ENCODE assay signal across 9 cellular contexts in the genomic region with DNA sequence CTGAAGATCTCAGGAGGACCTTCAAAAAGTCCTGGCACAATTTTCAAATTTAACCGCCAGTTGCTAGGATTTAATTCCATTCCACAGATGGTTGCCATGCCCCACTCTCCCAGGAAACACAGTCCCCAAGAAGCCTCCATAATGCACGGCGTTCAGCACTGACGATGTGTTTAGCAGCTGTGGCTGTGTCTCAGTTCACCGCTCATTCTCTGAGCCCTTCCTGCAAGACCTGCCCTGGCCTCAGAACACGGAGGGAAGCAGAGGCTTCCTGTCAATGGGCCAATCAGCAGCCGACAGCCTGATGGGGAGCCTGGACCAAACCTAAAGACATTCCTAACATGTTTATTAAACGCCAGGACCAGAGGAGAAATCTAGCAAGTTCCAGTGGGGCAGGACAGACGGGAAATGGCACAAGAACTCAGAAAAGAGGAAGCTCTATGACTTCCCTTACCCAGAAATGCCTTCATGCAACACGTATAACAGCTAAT. TPM values are rescaled to one million over a fixed set of nuclear protein-coding genes. Genes with fewer than 3 reads are reported as not detected.
A peak's percentile ranks its signal among the peaks of the same experiment; 100 is the strongest.
DNase-seq lines count a peak whose midpoint lies in the region; ATAC-seq and TF ChIP-seq lines count a peak whose summit lies in the region.
"Had no signal": no experiment of that assay in that cellular context is flagged by ENCODE, and none has a peak within 500 bp of the region (broad histone marks: within the 10 kb centered on the region; RNA-seq: fewer than 3 reads in every experiment).

No MANE protein-coding gene starts in this region.

- no peak overlapping the region for H3T11ph ChIP-seq in H9 (ENCODE audit: low read length)

- H3K27me3 ChIP-seq in H9 (ENCODE audit: insufficient read depth, low read length), result no peaks in the 10 kb centered on the region

- H3K36me3 Mint-ChIP-seq in H9 (ENCODE audit: insufficient read depth in 1 of 3, low read depth in 3 of 3), result no peaks in the 10 kb centered on the region
- H3K36me3 Mint-ChIP-seq in stimulated activated naive B cell treated with anti-CD40 and anti-IgM and Interleukin-4, amounts not matched to agents 10 μg/mL and 1 μg/mL and 100 μg/mL, for 72 hours, result no peaks in the 10 kb centered on the region
- H3K36me3 Mint-ChIP-seq: activated naive CD8-positive, alpha-beta T cell had no signal

- H3K4me3 Mint-ChIP-seq in H9, result no peak overlapping the region
- peak overlapping the region; percentile 73 to 77 for H3K4me3 Mint-ChIP-seq in stimulated activated naive B cell treated with anti-CD40 and anti-IgM and Interleukin-4, amounts not matched to agents 10 μg/mL and 1 μg/mL and 100 μg/mL, for 72 hours
- H3K4me3 Mint-ChIP-seq: activated naive CD8-positive, alpha-beta T cell had no signal

- no peak for TF ChIP-seq CTCF in H9 (conservative IDR thresholded peaks at IDR 0.05)

- H2AFZ ChIP-seq in H9 (ENCODE audit: low read length), result no peak overlapping the region

- no peak overlapping the region for H3K9ac ChIP-seq in H9 (ENCODE audit: extremely low read depth, insufficient read length, low read length)

- H4K91ac ChIP-seq in H9 (ENCODE audit: insufficient read length, low read depth, low read length), result no peak overlapping the region

- H3K27ac ChIP-seq in H9 (ENCODE audit: insufficient read length, low read depth, low read length), result no peak overlapping the region

- H2BK5ac ChIP-seq in H9 (ENCODE audit: insufficient read length, low read length), result no peak overlapping the region

- H3K9me3 ChIP-seq in H9 (ENCODE audit: control insufficient read depth, low read depth, low read length), result no peaks in the 10 kb centered on the region

- H3K79me1 ChIP-seq in H9 (ENCODE audit: insufficient read depth, low read depth, low read length, poor library complexity, severe bottlenecking), result no peaks in the 10 kb centered on the region

- H3K23me2 ChIP-seq in H9 (ENCODE audit: insufficient read length, low read depth, low read length, poor library complexity, severe bottlenecking), result no peaks in the 10 kb centered on the region

- no peak overlapping the region for H3K18ac ChIP-seq in H9 (ENCODE audit: insufficient read length, low read depth, low read length)

- H4K8ac ChIP-seq in H9 (replicated peaks; ENCODE audit: insufficient read length, low read depth, low read length), result no peak overlapping the region

- no CpG with 5 or more reads among the region's 10 CpGs for WGBS in H9 (ENCODE audit: extremely low coverage, insufficient read length, low lambda C conversion rate)

- H3K79me2 ChIP-seq in H9 (ENCODE audit: insufficient read depth, low read length), result no peaks in the 10 kb centered on the region

- H3K4ac ChIP-seq in H9 (ENCODE audit: low read depth, low read length), result no peak overlapping the region

- intact Hi-C loops in cardiac septum (cut with DNase I), result no loop called here

- H2BK12ac ChIP-seq in H9 (ENCODE audit: insufficient read length, low read depth, low read length), result no peak overlapping the region

- peak; percentile 72 to 79 for ATAC-seq in stimulated activated naive B cell treated with anti-CD40 and anti-IgM and Interleukin-4, amounts not matched to agents 10 μg/mL and 1 μg/mL and 100 μg/mL, for 72 hours (replicated peaks)
- no peak for ATAC-seq in GM19467 (IDR thresholded peaks at IDR 0.05; ENCODE audit: unreplicated experiment)

- peak; percentile 46 for DNase-seq in ELR (ENCODE audit: low read depth)
- peak; percentile 40 for DNase-seq in H9
- DNase-seq in SK-N-DZ (ENCODE audit: low spot score), result peak; percentile 75
- peak; percentile 85 for DNase-seq in cardiac septum (ENCODE audit: low spot score)
- peak; percentile 20 for DNase-seq in stimulated activated naive B cell treated with anti-CD40 and anti-IgM and Interleukin-4, amounts not matched to agents 10 μg/mL and 1 μg/mL and 100 μg/mL, for 72 hours
- DNase-seq in NCI-H2196 treated with DMSO at 0.1 percent for 48 hours (lab: John Stamatoyannopoulos, UW; ENCODE audit: unreplicated experiment), result no peak
- DNase-seq in cerebellar nuclear complex (lab: John Stamatoyannopoulos, UW), result no peak

- H3K23ac ChIP-seq in H9 (ENCODE audit: insufficient read length, low read depth, low read length), result no peak overlapping the region

- H3K27ac Mint-ChIP-seq in H9, result peak overlapping the region in 1 of 3 experiments; percentile 83; a peak in 1 of 7 replicates
- peak overlapping the region; percentile 94 for H3K27ac Mint-ChIP-seq in stimulated activated naive B cell treated with anti-CD40 and anti-IgM and Interleukin-4, amounts not matched to agents 10 μg/mL and 1 μg/mL and 100 μg/mL, for 72 hours
- H3K27ac Mint-ChIP-seq: activated naive CD8-positive, alpha-beta T cell had no signal

- no peaks in the 10 kb centered on the region for H3K4me1 ChIP-seq in H9 (ENCODE audit: insufficient read depth, low read length)

- no peaks in the 10 kb centered on the region for H3K9me3 Mint-ChIP-seq in H9
- H3K9me3 Mint-ChIP-seq in stimulated activated naive B cell treated with anti-CD40 and anti-IgM and Interleukin-4, amounts not matched to agents 10 μg/mL and 1 μg/mL and 100 μg/mL, for 72 hours, result no peaks in the 10 kb centered on the region

- H4K5ac ChIP-seq in H9 (ENCODE audit: insufficient read length, low read depth, low read length), result no peak overlapping the region

- H2BK120ac ChIP-seq in H9 (ENCODE audit: low read depth, low read length, poor library complexity, severe bottlenecking), result no peak overlapping the region

- H2AK5ac ChIP-seq in H9 (ENCODE audit: insufficient read length, low read length), result no peak overlapping the region

- H3K56ac ChIP-seq in H9 (ENCODE audit: insufficient read length, low read depth, low read length), result no peak overlapping the region

- no peak overlapping the region for H2BK15ac ChIP-seq in H9 (ENCODE audit: low read depth, low read length)

- peaks cover 20 to 27% of the 10 kb centered on the region in 2 experiments for H3K4me1 Mint-ChIP-seq in H9
- H3K4me1 Mint-ChIP-seq in stimulated activated naive B cell treated with anti-CD40 and anti-IgM and Interleukin-4, amounts not matched to agents 10 μg/mL and 1 μg/mL and 100 μg/mL, for 72 hours, result peaks cover 18 to 32% of the 10 kb centered on the region in 2 donors

- no peak overlapping the region for H3K4me2 ChIP-seq in H9 (ENCODE audit: insufficient read depth, insufficient read length, low read length)

- no peak overlapping the region for H2BK20ac ChIP-seq in H9 (ENCODE audit: low read depth, low read length, poor library complexity, severe bottlenecking)

- no peaks in the 10 kb centered on the region for H3K27me3 Mint-ChIP-seq in H9 (ENCODE audit: low read depth)
- no peaks in the 10 kb centered on the region for H3K27me3 Mint-ChIP-seq in stimulated activated naive B cell treated with anti-CD40 and anti-IgM and Interleukin-4, amounts not matched to agents 10 μg/mL and 1 μg/mL and 100 μg/mL, for 72 hours
- H3K27me3 Mint-ChIP-seq: activated naive CD8-positive, alpha-beta T cell had no signal

- H4K20me1 ChIP-seq in H9 (ENCODE audit: control insufficient read depth, insufficient read depth, insufficient read length), result no peaks in the 10 kb centered on the region

- H3K14ac ChIP-seq in H9 (ENCODE audit: insufficient read depth, low read length), result no peak overlapping the region

RNA-seq across cellular contexts. Expression of a gene that starts 4.9 kb away (rescaled TPM):
- total RNA-seq in H9 (2021) (0.39 and 0.90 TPM in 2 replicates), cardiac septum (150 TPM)
- 0.17 and 0.32 TPM in 2 replicates for polyA plus RNA-seq in SK-N-DZ (2014; cell fraction: cytosol; rRNA removed)
- polyA plus RNA-seq in SK-N-DZ (2014; cell fraction: nucleus; rRNA removed), result 0.25 and 0.38 TPM in 2 replicates

RNA-seq across cellular contexts. Expression of a gene that starts 53.8 kb away (rescaled TPM):
- total RNA-seq in H9 (2021), result 85.1 and 95.0 TPM in 2 replicates
- polyA plus RNA-seq in SK-N-DZ (2014; cell fraction: cytosol; rRNA removed), result 160 and 178 TPM in 2 replicates
- polyA plus RNA-seq in SK-N-DZ (2014; cell fraction: nucleus; rRNA removed), result 80.6 and 105 TPM in 2 replicates
- total RNA-seq in cardiac septum, result 3.0 TPM

RNA-seq across cellular contexts. Expression of a gene that starts 54.3 kb away (rescaled TPM):
- total RNA-seq in H9 (2021), result 66.9 and 70.4 TPM in 2 replicates
- 86.1 and 150 TPM in 2 replicates for polyA plus RNA-seq in SK-N-DZ (2014; cell fraction: cytosol; rRNA removed)
- 49.8 and 110 TPM in 2 replicates for polyA plus RNA-seq in SK-N-DZ (2014; cell fraction: nucleus; rRNA removed)
- 86.9 TPM for total RNA-seq in cardiac septum

Comparison
In these comparisons a context has a peak if more than half of its experiments do, and no peak if none do; other contexts are left out.
1. DNase-seq: peak in ELR (single experiment), H9 (single experiment), SK-N-DZ (single experiment), cardiac septum (single experiment) and stimulated activated naive B cell treated with anti-CD40 and anti-IgM and Interleukin-4, amounts not matched to agents 10 μg/mL and 1 μg/mL and 100 μg/mL, for 72 hours (single experiment); none in NCI-H2196 treated with DMSO at 0.1 percent for 48 hours (single experiment) and cerebellar nuclear complex (0 of 2).
2. H3K4me3 Mint-ChIP-seq: peak in stimulated activated naive B cell treated with anti-CD40 and anti-IgM and Interleukin-4, amounts not matched to agents 10 μg/mL and 1 μg/mL and 100 μg/mL, for 72 hours (2 of 2); none in H9 (0 of 2).
3. RNA of a gene that starts 4.9 kb away (total RNA-seq): 150 TPM in cardiac septum (single experiment); 0.39 to 0.90 TPM in H9; every median in the first group is over 10 times any median in the second.
4. RNA of a gene that starts 53.8 kb away (total RNA-seq): 85.1 to 95.0 TPM in H9; 3.0 TPM in cardiac septum (single experiment); every median in the first group is over 10 times any median in the second.